ENCODE assay signal across 20 cellular contexts in genomic region chr14:71602524-71602923, GRCh38.
DNase-seq lines count a peak whose midpoint lies in the region; ATAC-seq and TF ChIP-seq lines count a peak whose summit lies in the region.
"Had no signal": no experiment of that assay in that cellular context is flagged by ENCODE, and none has a peak within 500 bp of the region (broad histone marks: within the 10 kb centered on the region; RNA-seq: fewer than 3 reads in every experiment).

No MANE protein-coding gene starts in this region.

- H3K4ac ChIP-seq in neuronal stem cell (ENCODE audit: low read length): no peak overlapping the region

- no peak overlapping the region for H2BK5ac ChIP-seq in neuronal stem cell (ENCODE audit: low read length)

- H3K27ac ChIP-seq in WERI-Rb-1 (no peak overlapping the region), neuronal stem cell (replicated peaks; ENCODE audit: low read length) (no peak overlapping the region)
- H3K27ac ChIP-seq: 22Rv1, BLaER1, C4-2B had no signal

- H4K91ac ChIP-seq in neuronal stem cell (ENCODE audit: low read depth, low read length, poor library complexity): no peak overlapping the region

- H3K18ac ChIP-seq in neuronal stem cell (ENCODE audit: low read length): no peak overlapping the region

- TF ChIP-seq CTCF in WERI-Rb-1 (IDR thresholded peaks at IDR 0.05; ENCODE audit: low read depth, low read length): no peak

- no peak overlapping the region for H2BK120ac ChIP-seq in neuronal stem cell (ENCODE audit: low read depth, low read length)

- H3K4me2 ChIP-seq in neuronal stem cell (ENCODE audit: insufficient read depth, low read length, poor library complexity, severe bottlenecking): peak overlapping the region; percentile 11
- H3K4me2 ChIP-seq: BLaER1 had no signal

- H3K14ac ChIP-seq in neuronal stem cell (ENCODE audit: low read length): no peak overlapping the region

- H3K9ac ChIP-seq in neuronal stem cell (ENCODE audit: low read depth, low read length, poor library complexity): no peak overlapping the region
- H3K9ac ChIP-seq: BLaER1 had no signal

- no peak overlapping the region for H2AFZ ChIP-seq in neuronal stem cell (ENCODE audit: low read length)

- H3K4me1 ChIP-seq in neuronal stem cell (ENCODE audit: control insufficient read depth in 2 of 2, insufficient read depth in 1 of 2, low read depth in 1 of 2, low read length in 2 of 2): peaks cover 0 to 5% of the 10 kb centered on the region in 2 donors

- peaks cover 4% of the 10 kb centered on the region for H3K36me3 ChIP-seq in WERI-Rb-1
- peaks cover 2 to 10% of the 10 kb centered on the region in 2 donors for H3K36me3 ChIP-seq in neuronal stem cell (replicated peaks in 1 of 2; ENCODE audit: control insufficient read depth in 2 of 2, insufficient read depth in 2 of 2, low read length in 2 of 2)
- H3K36me3 ChIP-seq: BLaER1 had no signal

- no peak overlapping the region for H2BK12ac ChIP-seq in neuronal stem cell (ENCODE audit: low read length)

- H4K8ac ChIP-seq in neuronal stem cell (ENCODE audit: low read depth, low read length): no peak overlapping the region

- H3K9me3 ChIP-seq in WERI-Rb-1 (ENCODE audit: severe bottlenecking) (no peaks in the 10 kb centered on the region), neuronal stem cell (replicated peaks in 1 of 2; ENCODE audit: control insufficient read depth in 2 of 2, insufficient read depth in 1 of 2, low read depth in 1 of 2, low read length in 2 of 2) (peaks cover 3 to 19% of the 10 kb centered on the region in 2 donors)

- DNase-seq in NCI-H146 (lab: John Stamatoyannopoulos, UW) (peak; percentile 60), NCI-H146 treated with DMSO at 0.1 percent for 48 hours (lab: John Stamatoyannopoulos, UW; ENCODE audit: unreplicated experiment) (no peak), WERI-Rb-1 (peak; percentile 51), neuronal stem cell (ENCODE audit: low spot score) (no peak), HK-2 (ENCODE audit: unreplicated experiment) (no peak), NCI-H1694 (lab: John Stamatoyannopoulos, UW) (no peak)
- DNase-seq: Caco-2; CD4-positive, CD25-positive, alpha-beta regulatory T cell; CD8-positive, alpha-beta T cell; DMS153; EL; GDM1; GOT3; H7; HCEC 1CT had no signal

- WGBS in neuronal stem cell (ENCODE audit: extremely low coverage in 2 of 2, insufficient read length in 2 of 2, insufficient replicate concordance in 1 of 2), 2 donors: no CpG with 5 or more reads among the region's 5 CpGs

- H2BK15ac ChIP-seq in neuronal stem cell (ENCODE audit: low read length): no peak overlapping the region

- H3K27me3 ChIP-seq in WERI-Rb-1 (ENCODE audit: insufficient read depth, low read depth, severe bottlenecking) (no peaks in the 10 kb centered on the region), neuronal stem cell (ENCODE audit: control insufficient read depth in 3 of 3, insufficient read depth in 3 of 3, low read depth in 1 of 3, low read length in 3 of 3) (no peaks in the 10 kb centered on the region)
- H3K27me3 ChIP-seq: BLaER1 had no signal

- no peak overlapping the region for H2AK5ac ChIP-seq in neuronal stem cell (ENCODE audit: low read depth, low read length)

- ATAC-seq in HG03439 (IDR thresholded peaks at IDR 0.05; ENCODE audit: unreplicated experiment): no peak
- ATAC-seq: CD8-positive, alpha-beta T cell; GM12878 had no signal

- H3K23ac ChIP-seq in neuronal stem cell (ENCODE audit: low read depth, low read length, poor library complexity): no peak overlapping the region

- H3K79me1 ChIP-seq in neuronal stem cell (ENCODE audit: low read depth, low read length): peaks cover 10% of the 10 kb centered on the region

- H3K4me3 ChIP-seq in WERI-Rb-1 (ENCODE audit: low read depth, low read length): no peak overlapping the region
- H3K4me3 ChIP-seq in neuronal stem cell (ENCODE audit: low read length in 2 of 2): no peak overlapping the region
- H3K4me3 ChIP-seq: BLaER1, GM12878 had no signal

Comparison
In these comparisons a context has a peak if more than half of its experiments do, and no peak if none do; other contexts are left out.
1. DNase-seq: peak in NCI-H146 (single experiment) and WERI-Rb-1 (single experiment); none in NCI-H146 treated with DMSO at 0.1 percent for 48 hours (single experiment), neuronal stem cell (single experiment), HK-2 (single experiment) and NCI-H1694 (single experiment).